ENCODE assay signal across 8 cellular contexts in genomic region chr2:263022-263738, GRCh38. TPM values are rescaled to one million over a fixed set of nuclear protein-coding genes. Genes with fewer than 3 reads are reported as not detected.
DNase-seq lines count a peak whose midpoint lies in the region; ATAC-seq and TF ChIP-seq lines count a peak whose summit lies in the region.

No MANE protein-coding gene starts in this region.

- H3K36me3 ChIP-seq in ascending aorta (peaks cover 0 to 3% of the 10 kb centered on the region in 2 donors), stomach smooth muscle (ENCODE audit: control insufficient read depth in 2 of 2, insufficient read depth in 2 of 2, low read length in 2 of 2) (peaks cover 0 to 2% of the 10 kb centered on the region in 2 donors), MG63 (peaks cover 33% of the 10 kb centered on the region)

- TF ChIP-seq CTCF in ascending aorta (IDR thresholded peaks at IDR 0.05), result no peak

- no peak for DNase-seq in activated CD4-positive, alpha-beta T cell treated with anti-CD3 and anti-CD28 coated beads for 36 hours
- DNase-seq in activated CD4-positive, alpha-beta T cell treated with anti-CD3 and anti-CD28 coated beads, Interleukin-2, amount 50 U/mL, for 48 hours, result no peak
- DNase-seq in ascending aorta (ENCODE audit: low spot score in 2 of 2) (no peak), left kidney (ENCODE audit: low read depth, low spot score) (peak; percentile 37), H4 (ENCODE audit: low spot score) (no peak), MG63 (no peak)

- H3K4me3 ChIP-seq in ascending aorta (peak overlapping the region; percentile 73 to 86), stomach smooth muscle (ENCODE audit: low read length in 2 of 2) (peak overlapping the region; percentile 90 to 95), MG63 (no peak overlapping the region)

- no peak overlapping the region for H3K27ac ChIP-seq in ascending aorta
- H3K27ac ChIP-seq in stomach smooth muscle (ENCODE audit: low read length), result no peak overlapping the region

- POLR2A ChIA-PET in activated CD4-positive, alpha-beta T cell treated with anti-CD3 and anti-CD28 coated beads for 36 hours (lab: Charles Lee), result no interaction called here

- intact Hi-C loops in activated CD4-positive, alpha-beta T cell treated with anti-CD3 and anti-CD28 coated beads for 36 hours (cut with DNase I, micrococcal nuclease), result loop anchor here (5.0 to 10.0 kb wide), 2 partner anchors 372 to 399 kb away; no protein-coding TSS in a partner anchor
- intact Hi-C loops in ascending aorta (cut with DNase I), result loop anchor here (5.0 kb wide), 1 partner anchor 414 kb away; the partner anchor contains the start of gene TMEM18

- H3K27ac Mint-ChIP-seq in activated CD4-positive, alpha-beta T cell treated with anti-CD3 and anti-CD28 coated beads for 36 hours, result peak overlapping the region; percentile 69

- CTCF ChIA-PET in activated CD4-positive, alpha-beta T cell treated with anti-CD3 and anti-CD28 coated beads for 36 hours (lab: Charles Lee), result interaction anchor here (1.1 kb wide), 1 partner anchor 16 kb away, joined by 3 read pairs; no protein-coding TSS in a partner anchor

- peak overlapping the region; percentile 92 for H3K4me3 Mint-ChIP-seq in activated CD4-positive, alpha-beta T cell treated with anti-CD3 and anti-CD28 coated beads for 36 hours

- ATAC-seq in activated CD4-positive, alpha-beta T cell treated with anti-CD3 and anti-CD28 coated beads for 36 hours, result no peak
- no peak for ATAC-seq in HG03354 (IDR thresholded peaks at IDR 0.05; ENCODE audit: poor library complexity, severe bottlenecking, unreplicated experiment)

- H3K27me3 ChIP-seq in ascending aorta (no peaks in the 10 kb centered on the region), stomach smooth muscle (ENCODE audit: control insufficient read depth in 1 of 2, insufficient read depth in 2 of 2, low read length in 2 of 2) (no peaks in the 10 kb centered on the region), MG63 (no peaks in the 10 kb centered on the region)

- H3K4me1 ChIP-seq in ascending aorta (peaks cover 5 to 11% of the 10 kb centered on the region in 2 donors), stomach smooth muscle (ENCODE audit: control insufficient read depth, insufficient read depth, low read length) (peaks cover 16% of the 10 kb centered on the region)

- peaks cover 0 to 18% of the 10 kb centered on the region in 2 donors for H3K9me3 ChIP-seq in ascending aorta
- peaks cover 2 to 7% of the 10 kb centered on the region in 2 donors for H3K9me3 ChIP-seq in stomach smooth muscle (ENCODE audit: control insufficient read depth in 2 of 2, low read length in 2 of 2)
- H3K9me3 ChIP-seq in MG63, result peaks cover 5% of the 10 kb centered on the region; the same call in 1 of the 2 replicates

- H3K36me3 Mint-ChIP-seq in activated CD4-positive, alpha-beta T cell treated with anti-CD3 and anti-CD28 coated beads for 36 hours (ENCODE audit: low read depth), result peaks cover 31% of the 10 kb centered on the region

- H3K9me3 Mint-ChIP-seq in activated CD4-positive, alpha-beta T cell treated with anti-CD3 and anti-CD28 coated beads for 36 hours (ENCODE audit: low read depth), result peaks cover 2% of the 10 kb centered on the region

- H3K27me3 Mint-ChIP-seq in activated CD4-positive, alpha-beta T cell treated with anti-CD3 and anti-CD28 coated beads for 36 hours, result no peaks in the 10 kb centered on the region

- peaks cover 32% of the 10 kb centered on the region for H3K4me1 Mint-ChIP-seq in activated CD4-positive, alpha-beta T cell treated with anti-CD3 and anti-CD28 coated beads for 36 hours

- peak overlapping the region; percentile 42 to 63 for H3K9ac ChIP-seq in stomach smooth muscle (ENCODE audit: low read length in 2 of 2)

RNA-seq across cellular contexts. Expression of gene SH3YL1, which starts 0.7 kb away (rescaled TPM):
- total RNA-seq in activated CD4-positive, alpha-beta T cell treated with anti-CD3 and anti-CD28 coated beads for 36 hours, result 10 to 100 TPM; 17.7 to 18.1 TPM
- total RNA-seq in ascending aorta, result 3.0 TPM
- total RNA-seq in H4 (2014; rRNA removed; shearing (Covaris generic)), result 3.4 and 8.0 TPM in 2 replicates
- 19.4 and 26.6 TPM in 2 replicates for total RNA-seq in MG63 (2014; rRNA removed; shearing (Covaris generic); ENCODE audit: low replicate concordance)

RNA-seq across cellular contexts. Expression of gene ACP1, which starts 1.6 kb away (rescaled TPM):
- 100 to 1,000 TPM; 136 to 139 TPM for total RNA-seq in activated CD4-positive, alpha-beta T cell treated with anti-CD3 and anti-CD28 coated beads for 36 hours
- total RNA-seq in ascending aorta, result 30.8 TPM
- total RNA-seq in H4 (2014; rRNA removed; shearing (Covaris generic)), result 88.4 and 95.8 TPM in 2 replicates
- total RNA-seq in MG63 (2014; rRNA removed; shearing (Covaris generic); ENCODE audit: low replicate concordance), result 130 and 152 TPM in 2 replicates

RNA-seq across cellular contexts. Expression of gene ALKAL2, which starts 24.7 kb away (rescaled TPM):
- not detected for total RNA-seq in activated CD4-positive, alpha-beta T cell treated with anti-CD3 and anti-CD28 coated beads for 36 hours
- total RNA-seq in ascending aorta, result 26.7 TPM
- not detected in 2 replicates for total RNA-seq in H4 (2014; rRNA removed; shearing (Covaris generic))
- total RNA-seq in MG63 (2014; rRNA removed; shearing (Covaris generic); ENCODE audit: low replicate concordance), result not detected in 2 replicates

Comparison
In these comparisons a context has a peak if more than half of its experiments do, and no peak if none do; other contexts are left out.
1. RNA of gene ALKAL2, which starts 24.7 kb away (total RNA-seq): 26.7 TPM in ascending aorta (single experiment); not detected in activated CD4-positive, alpha-beta T cell treated with anti-CD3 and anti-CD28 coated beads for 36 hours, not detected in H4 and not detected in MG63; every median in the first group is over 10 times any median in the second.